14 cellular contexts compared by ENCODE assay signal in the genomic region with DNA sequence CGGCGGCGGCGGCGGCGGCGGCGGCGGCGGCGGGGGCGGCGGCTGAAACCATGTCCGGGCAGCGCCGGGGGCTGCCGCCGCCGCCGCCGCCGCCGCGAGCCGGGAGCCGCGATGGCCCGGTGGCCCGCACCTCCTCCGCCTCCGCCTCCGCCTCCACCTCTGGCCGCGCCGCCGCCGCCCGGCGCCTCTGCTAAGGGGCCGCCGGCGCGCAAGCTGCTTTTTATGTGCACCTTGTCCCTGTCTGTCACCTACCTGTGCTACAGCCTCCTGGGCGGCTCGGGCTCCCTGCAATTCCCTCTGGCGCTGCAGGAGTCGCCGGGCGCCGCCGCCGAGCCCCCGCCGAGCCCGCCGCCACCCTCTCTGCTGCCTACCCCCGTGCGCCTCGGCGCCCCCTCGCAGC. TPM values are rescaled to one million over a fixed set of nuclear protein-coding genes. Genes with fewer than 3 reads are reported as not detected.
DNase-seq lines count a peak whose midpoint lies in the region; ATAC-seq and TF ChIP-seq lines count a peak whose summit lies in the region.
"Had no signal": no experiment of that assay in that cellular context is flagged by ENCODE, and none has a peak within 500 bp of the region (broad histone marks: within the 10 kb centered on the region; RNA-seq: fewer than 3 reads in every experiment).

No MANE protein-coding gene starts in this region.

- 0 out of 2 replicates have a peak, but pooled peaks cover 4% of the 10 kb centered on the region for H3F3A ChIP-seq in GM23338 (replicated peaks; ENCODE audit: low read depth)

- H3K14ac ChIP-seq in neuronal stem cell (ENCODE audit: low read length): no peak overlapping the region

- H3K27ac ChIP-seq in GM23338 (ENCODE audit: low read depth) (no peak overlapping the region), ectodermal cell (ENCODE audit: insufficient read depth, low read depth, low read length, poor library complexity, severe bottlenecking) (no peak overlapping the region), neuronal stem cell (replicated peaks; ENCODE audit: low read length) (no peak overlapping the region)
- H3K27ac ChIP-seq: 22Rv1, esophagus muscularis mucosa had no signal

- no peak overlapping the region for H4K8ac ChIP-seq in neuronal stem cell (ENCODE audit: low read depth, low read length)

- no peak overlapping the region for H2AK5ac ChIP-seq in neuronal stem cell (ENCODE audit: low read depth, low read length)

- peaks cover 25% of the 10 kb centered on the region for H3K4me1 Mint-ChIP-seq in GM23338

- H3K18ac ChIP-seq in neuronal stem cell (ENCODE audit: low read length): peak overlapping the region; percentile 82

- peaks cover 20% of the 10 kb centered on the region for H3K27me3 Mint-ChIP-seq in GM23338 (ENCODE audit: insufficient read depth, low read depth, poor library complexity)

- H2BK12ac ChIP-seq in neuronal stem cell (ENCODE audit: low read length): no peak overlapping the region

- H3K9me3 ChIP-seq in ectodermal cell (ENCODE audit: control insufficient read depth, low read length): no peaks in the 10 kb centered on the region
- no peaks in the 10 kb centered on the region for H3K9me3 ChIP-seq in neuronal stem cell (replicated peaks in 1 of 2; ENCODE audit: control insufficient read depth in 2 of 2, insufficient read depth in 1 of 2, low read depth in 1 of 2, low read length in 2 of 2)
- H3K9me3 ChIP-seq: esophagus muscularis mucosa had no signal

- H4K20me1 ChIP-seq in GM23338 (replicated peaks; ENCODE audit: insufficient read depth): peaks cover 7% of the 10 kb centered on the region; the same call in 1 of the 2 replicates

- H2BK15ac ChIP-seq in neuronal stem cell (ENCODE audit: low read length): no peak overlapping the region

- H3K4me1 ChIP-seq in GM23338 (ENCODE audit: insufficient read depth) (no peaks in the 10 kb centered on the region), ectodermal cell (ENCODE audit: control insufficient read depth, insufficient read depth, low read length) (peaks cover 12% of the 10 kb centered on the region), neuronal stem cell (ENCODE audit: control insufficient read depth in 2 of 2, insufficient read depth in 1 of 2, low read depth in 1 of 2, low read length in 2 of 2) (peaks cover 0 to 7% of the 10 kb centered on the region in 2 donors)

- H3K27me3 ChIP-seq in GM23338 (ENCODE audit: insufficient read depth): peaks cover 53% of the 10 kb centered on the region
- H3K27me3 ChIP-seq in ectodermal cell (ENCODE audit: control insufficient read depth, insufficient read depth, low read length, poor library complexity, severe bottlenecking): peaks cover 47% of the 10 kb centered on the region
- H3K27me3 ChIP-seq in neuronal stem cell (ENCODE audit: control insufficient read depth in 3 of 3, insufficient read depth in 3 of 3, low read depth in 1 of 3, low read length in 3 of 3): peaks cover 0 to 81% (median 26%) of the 10 kb centered on the region in 3 experiments

- H3K4me3 ChIP-seq in GM23338 (peak overlapping the region; percentile 70), ectodermal cell (ENCODE audit: insufficient read depth, low read depth, low read length) (peak overlapping the region; percentile 63), neuronal stem cell (ENCODE audit: low read length in 2 of 2) (peak overlapping the region; percentile 29 to 90)

- H3K27ac Mint-ChIP-seq in GM23338: no peak overlapping the region
- H3K27ac Mint-ChIP-seq: T-helper 17 cell had no signal

- ATAC-seq in GM23338: no peak
- ATAC-seq: PC-3, T-helper 17 cell had no signal

- no peaks in the 10 kb centered on the region for H3K79me2 ChIP-seq in GM23338 (replicated peaks; ENCODE audit: insufficient read depth)

- no peak overlapping the region for H4K91ac ChIP-seq in neuronal stem cell (ENCODE audit: low read depth, low read length, poor library complexity)

- H3K4me3 Mint-ChIP-seq in GM23338: peak overlapping the region; percentile 48; the same call in 2 of the 3 replicates

- no peak overlapping the region for H3K23ac ChIP-seq in neuronal stem cell (ENCODE audit: low read depth, low read length, poor library complexity)

- WGBS in ectodermal cell, 2 experiments: 0% methylated on average over 61 of the region's 61 CpGs
- WGBS in neuronal stem cell (ENCODE audit: extremely low coverage in 2 of 2, insufficient read length in 2 of 2, insufficient replicate concordance in 1 of 2), 2 donors: no CpG with 5 or more reads among the region's 61 CpGs

- DNase-seq in DMS 273 (lab: John Stamatoyannopoulos, UW; ENCODE audit: unreplicated experiment) (peak; percentile 24), DMS 273 treated with DMSO at 0.1 percent for 48 hours (lab: John Stamatoyannopoulos, UW) (no peak), GM23338 (ENCODE audit: low spot score) (peak; percentile 38), neuronal stem cell (ENCODE audit: low spot score) (no peak), NOMO-1 (lab: John Stamatoyannopoulos, UW; ENCODE audit: unreplicated experiment in 2 of 2) (no peak), DMS114 treated with DMSO at 0.1 percent for 48 hours (lab: John Stamatoyannopoulos, UW; ENCODE audit: unreplicated experiment) (no peak), RPMI8226 (no peak)
- DNase-seq: activated CD4-positive, alpha-beta T cell treated with anti-CD3 and anti-CD28 coated beads, Interleukin-2, amount 50 U/mL, for 48 hours; NCI-H2081; PC-3; T-helper 17 cell had no signal

- H3K4ac ChIP-seq in neuronal stem cell (ENCODE audit: low read length): no peak overlapping the region

- no peak overlapping the region for H2BK120ac ChIP-seq in neuronal stem cell (ENCODE audit: low read depth, low read length)

- H2AFZ ChIP-seq in GM23338 (no peak overlapping the region), neuronal stem cell (ENCODE audit: low read length) (peak overlapping the region; percentile 86)

- H3K9ac ChIP-seq in neuronal stem cell (ENCODE audit: low read depth, low read length, poor library complexity): peak overlapping the region; percentile 94

- H3K4me2 ChIP-seq in GM23338 (peak overlapping the region; percentile 86), neuronal stem cell (ENCODE audit: insufficient read depth, low read length, poor library complexity, severe bottlenecking) (peak overlapping the region; percentile 92)

- H3K36me3 ChIP-seq in GM23338 (ENCODE audit: insufficient read depth): no peaks in the 10 kb centered on the region
- H3K36me3 ChIP-seq in ectodermal cell (ENCODE audit: control insufficient read depth, insufficient read depth, low read length): no peaks in the 10 kb centered on the region
- H3K36me3 ChIP-seq in neuronal stem cell (replicated peaks in 1 of 2; ENCODE audit: control insufficient read depth in 2 of 2, insufficient read depth in 2 of 2, low read length in 2 of 2): no peaks in the 10 kb centered on the region
- H3K36me3 ChIP-seq: esophagus muscularis mucosa had no signal

- no peaks in the 10 kb centered on the region; the same call in 1 of the 2 replicates for H3K9me2 ChIP-seq in GM23338 (ENCODE audit: insufficient read depth)

- no peaks in the 10 kb centered on the region for H3K79me1 ChIP-seq in neuronal stem cell (ENCODE audit: low read depth, low read length)

- H2BK5ac ChIP-seq in neuronal stem cell (ENCODE audit: low read length): peak overlapping the region; percentile 49

- peaks cover 73% of the 10 kb centered on the region for H3K9me3 Mint-ChIP-seq in GM23338

- H3K36me3 Mint-ChIP-seq in GM23338 (ENCODE audit: low read depth): peaks cover 4% of the 10 kb centered on the region; the same call in 2 of the 3 replicates

- TF ChIP-seq CTCF in GM23338 (conservative IDR thresholded peaks at IDR 0.05; ENCODE audit: low read depth in 2 of 2): no peak

TF ChIP-seq in GM23338, 12 proteins besides CTCF, POLR2A, EP300 and RAD21:
- TF ChIP-seq ZNF331 (CRISPR knock-in tag; IDR thresholded peaks at IDR 0.05; ENCODE audit: low read depth): no peak

RNA-seq across cellular contexts. Expression of gene HS3ST4, which starts 0.5 kb away (rescaled TPM):
- 1.7 and 2.1 TPM in 2 replicates for total RNA-seq in GM23338 (2014; rRNA removed; shearing (Covaris generic))
- 0.44 and 0.89 TPM in 2 replicates for polyA plus RNA-seq in GM23338 (2016; fragmentation: Nextera tagmentation; extraction: Ambion mirVana)
- polyA plus RNA-seq in ectodermal cell (2013, experiment 1 of 4): 5.2 TPM
- 3.7 TPM for polyA plus RNA-seq in ectodermal cell (2013, experiment 2 of 4)
- polyA plus RNA-seq in ectodermal cell (2013, experiment 3 of 4): 3.9 TPM
- 4.5 TPM for polyA plus RNA-seq in ectodermal cell (2013, experiment 4 of 4)
- 3.2 TPM for polyA plus RNA-seq in neuronal stem cell (2013, experiment 1 of 2)
- 3.2 TPM for polyA plus RNA-seq in neuronal stem cell (2013, experiment 2 of 2)
- total RNA-seq: esophagus muscularis mucosa, PC-3, T-helper 17 cell had no signal

Comparison
In these comparisons a context has a peak if more than half of its experiments do, and no peak if none do; other contexts are left out.
1. DNase-seq: peak in DMS 273 (single experiment) and GM23338 (single experiment); none in DMS 273 treated with DMSO at 0.1 percent for 48 hours (single experiment), neuronal stem cell (single experiment), NOMO-1 (0 of 2), DMS114 treated with DMSO at 0.1 percent for 48 hours (single experiment) and RPMI8226 (single experiment).
2. Peak in every context shown above with its lines, with median percentiles within 50 percentile points of each other: H3K4me3 ChIP-seq.